ENCODE assay signal across 7 cellular contexts in the genomic region with DNA sequence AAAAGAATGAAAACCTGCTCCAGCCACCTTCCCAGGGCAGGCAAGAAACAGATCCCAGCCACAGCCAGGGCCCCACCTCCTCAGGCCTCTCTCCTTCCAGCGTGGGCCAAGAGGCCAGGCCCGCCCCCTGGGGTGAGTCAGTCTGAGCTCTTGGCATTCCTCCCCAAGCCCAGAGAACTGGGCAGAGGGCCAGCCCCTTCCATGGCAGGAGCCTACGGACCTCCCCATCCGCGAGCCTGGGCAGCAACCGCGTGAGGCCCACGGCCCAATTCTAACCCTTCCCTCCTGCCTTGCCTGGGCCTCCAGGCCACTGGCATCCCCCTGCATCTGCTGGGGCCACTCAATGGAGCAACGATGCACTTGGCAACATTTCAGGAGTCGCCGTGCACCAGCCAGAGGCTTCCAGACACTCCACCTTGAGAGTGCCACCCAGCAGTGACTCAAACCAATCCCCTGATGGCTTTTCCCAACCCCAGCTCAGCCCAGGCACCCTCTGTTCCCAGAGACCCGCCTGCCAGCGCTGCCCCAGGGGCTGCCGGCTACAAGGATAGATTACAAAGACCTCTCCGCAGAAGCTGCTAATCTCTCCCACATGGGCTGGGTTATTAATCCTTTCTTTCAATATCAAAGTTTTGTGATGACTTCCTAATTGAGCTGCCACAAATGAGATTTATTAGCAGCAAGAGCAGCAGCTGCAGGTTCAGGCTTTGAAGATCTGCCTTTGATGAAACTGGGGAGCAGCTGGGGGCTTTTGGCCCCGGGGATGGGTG.
A peak's percentile ranks its signal among the peaks of the same experiment; 100 is the strongest.
DNase-seq lines count a peak whose midpoint lies in the region; ATAC-seq and TF ChIP-seq lines count a peak whose summit lies in the region.

No MANE protein-coding gene starts in this region.

- H3K9me3 ChIP-seq in sigmoid colon = no peaks in the 10 kb centered on the region

- ATAC-seq in HG02763 (IDR thresholded peaks at IDR 0.05; ENCODE audit: unreplicated experiment) (no peak), GM21367 (IDR thresholded peaks at IDR 0.05; ENCODE audit: unreplicated experiment) (no peak)

- DNase-seq in H4 (ENCODE audit: low spot score) (peak; percentile 93), NCI-H510A treated with DMSO at 0.1 percent for 48 hours (lab: John Stamatoyannopoulos, UW) (peak; percentile 63), brain pericyte (ENCODE audit: low read depth, low spot score) (peak; percentile 86), iPS-NIHi7 (ENCODE audit: extremely low spot score) (peak; percentile 68), sigmoid colon (peak; percentile 98)

- no peak overlapping the region for H3K4me3 ChIP-seq in sigmoid colon

- no peak for TF ChIP-seq CTCF in sigmoid colon (IDR thresholded peaks at IDR 0.05)

- no peak for TF ChIP-seq POLR2A in sigmoid colon (IDR thresholded peaks at IDR 0.05)

- 28 to 47% methylated on average over 16 of the region's 16 CpGs for WGBS in sigmoid colon, 2 donors

- no peaks in the 10 kb centered on the region for H3K36me3 ChIP-seq in sigmoid colon

- H3K4me1 ChIP-seq in sigmoid colon = peaks cover 0 to 26% (median 23%) of the 10 kb centered on the region in 4 donors

- intact Hi-C loops in sigmoid colon (cut with DNase I) = no loop called here

- no peaks in the 10 kb centered on the region for H3K27me3 ChIP-seq in sigmoid colon

- peak overlapping the region; percentile 80 to 90 (median 81) for H3K27ac ChIP-seq in sigmoid colon

- TF ChIP-seq EP300 in sigmoid colon (IDR thresholded peaks at IDR 0.05) = no peak
